In genomic region chr11:66113132-66113856, GRCh38 we compare ENCODE assay signal across 9 cellular contexts. TPM values are rescaled to one million over a fixed set of nuclear protein-coding genes. Genes with fewer than 3 reads are reported as not detected.
DNase-seq lines count a peak whose midpoint lies in the region; ATAC-seq and TF ChIP-seq lines count a peak whose summit lies in the region.
"Had no signal": no experiment of that assay in that cellular context is flagged by ENCODE, and none has a peak within 500 bp of the region (broad histone marks: within the 10 kb centered on the region; RNA-seq: fewer than 3 reads in every experiment).

No MANE protein-coding gene starts in this region.

- H3K36me3 ChIP-seq in breast epithelium (no peaks in the 10 kb centered on the region), upper lobe of left lung (no peaks in the 10 kb centered on the region)

- TF ChIP-seq POLR2A in breast epithelium (IDR thresholded peaks at IDR 0.05), result no peak
- no peak for TF ChIP-seq POLR2A in upper lobe of left lung (IDR thresholded peaks at IDR 0.05)

- TF ChIP-seq EP300 in upper lobe of left lung (IDR thresholded peaks at IDR 0.05), result no peak

- CTCF ChIA-PET in MCF 10A (lab: Yijun Ruan, JAX), result interaction anchor here (0.5 to 0.6 kb wide), 4 partner anchors 32 to 255 kb away, joined by 3 to 4 read pairs (median 3); no protein-coding TSS in a partner anchor

- H3K4me1 ChIP-seq in breast epithelium, result peaks cover 0 to 11% of the 10 kb centered on the region in 2 donors
- peaks cover 38 to 62% (median 50%) of the 10 kb centered on the region in 4 donors for H3K4me1 ChIP-seq in upper lobe of left lung

- peak overlapping the region in 1 of 2 donors; percentile 73 for H3K27ac ChIP-seq in breast epithelium
- H3K27ac ChIP-seq in upper lobe of left lung, result peak overlapping the region in 3 of 4 donors; percentile 25 to 56 (median 50)

- no peaks in the 10 kb centered on the region for H3K9me3 ChIP-seq in breast epithelium
- H3K9me3 ChIP-seq in upper lobe of left lung, result no peaks in the 10 kb centered on the region

- H3K4me1 Mint-ChIP-seq in MCF 10A (ENCODE audit: insufficient read depth, unreplicated experiment), result peaks cover 42% of the 10 kb centered on the region

- no peak overlapping the region for H3K4me3 Mint-ChIP-seq in MCF 10A (ENCODE audit: unreplicated experiment)
- H3K4me3 Mint-ChIP-seq: neural crest cell had no signal

- intact Hi-C loops in MCF 10A (cut with micrococcal nuclease), result no loop called here
- intact Hi-C loops in breast epithelium (cut with DNase I; ENCODE audit: low total_unique reads), result no loop called here
- intact Hi-C loops in cardiac septum (cut with DNase I), result no loop called here

- no peak overlapping the region for H3K4me3 ChIP-seq in breast epithelium
- H3K4me3 ChIP-seq in fibroblast of the aortic adventitia (ENCODE audit: low read depth, low read length), result no peak overlapping the region
- H3K4me3 ChIP-seq in upper lobe of left lung, result no peak overlapping the region

- TF ChIP-seq CTCF in MCF 10A (IDR thresholded peaks at IDR 0.05; ENCODE audit: unreplicated experiment) (no peak), breast epithelium (IDR thresholded peaks at IDR 0.05) (no peak), fibroblast of the aortic adventitia (IDR thresholded peaks at IDR 0.05; ENCODE audit: insufficient read depth, low read length) (no peak), upper lobe of left lung (IDR thresholded peaks at IDR 0.05) (no peak)

- POLR2A ChIA-PET in MCF 10A (lab: Yijun Ruan, JAX), result interaction anchor here (0.6 to 2.0 kb wide), 9 partner anchors 10 to 197 kb away, joined by 3 to 9 read pairs (median 5); partner anchors contain the start of gene PACS1

- 22 to 26% methylated on average over 4 of the region's 4 CpGs for WGBS in upper lobe of left lung, 2 donors

- H3K9me3 Mint-ChIP-seq in MCF 10A (ENCODE audit: unreplicated experiment), result no peaks in the 10 kb centered on the region
- H3K9me3 Mint-ChIP-seq: neural crest cell had no signal

- no peaks in the 10 kb centered on the region for H3K27me3 Mint-ChIP-seq in MCF 10A (ENCODE audit: insufficient read depth, unreplicated experiment)

- BruUV-seq in MCF 10A (replicated peaks; lab: Mats Ljungman, UMichigan), result no TSS peak

- H3K27ac Mint-ChIP-seq in MCF 10A (ENCODE audit: low read depth, unreplicated experiment), result peak overlapping the region; percentile 91

- no peaks in the 10 kb centered on the region for H3K27me3 ChIP-seq in breast epithelium
- no peaks in the 10 kb centered on the region for H3K27me3 ChIP-seq in upper lobe of left lung

- ATAC-seq in SK-N-SH treated with all-trans-retinoic acid at 6 μM for 48 hours, result peak; percentile 59
- no peak for ATAC-seq in upper lobe of left lung (ENCODE audit: low FRiP score in 2 of 2)
- no peak for ATAC-seq in HG03432 (IDR thresholded peaks at IDR 0.05; ENCODE audit: unreplicated experiment)

- H3K36me3 Mint-ChIP-seq in MCF 10A (ENCODE audit: insufficient read depth, unreplicated experiment), result no peaks in the 10 kb centered on the region

- DNase-seq in MCF 10A (ENCODE audit: unreplicated experiment) (peak; percentile 83), breast epithelium (ENCODE audit: low spot score in 2 of 2) (no peak), fibroblast of the aortic adventitia (ENCODE audit: low read depth) (peak; percentile 75), upper lobe of left lung (no peak), NCI-H2029 (lab: John Stamatoyannopoulos, UW) (no peak), cardiac septum (ENCODE audit: low spot score) (no peak)

TF ChIP-seq in SK-N-SH treated with all-trans-retinoic acid at 6 μM for 48 hours, 23 proteins besides CTCF, POLR2A, EP300 and RAD21:
- TF ChIP-seq ZC3H10 (CRISPR knock-in tag; IDR thresholded peaks at IDR 0.05) (0 out of 2 replicates have a peak, but pooled peaks have one; percentile 37), ISL1 (CRISPR knock-in tag; IDR thresholded peaks at IDR 0.05) (peak; percentile 75), BACH2 (CRISPR knock-in tag; IDR thresholded peaks at IDR 0.05; ENCODE audit: borderline replicate concordance) (no peak)

RNA-seq across cellular contexts. Expression of gene PACS1, which starts 43.2 kb away (rescaled TPM):
- total RNA-seq in MCF 10A (2022), result 32.2 and 33.5 TPM in 2 replicates
- 10 to 100 TPM; 37.9 to 40.6 (median 38.6) TPM for total RNA-seq in breast epithelium
- total RNA-seq in fibroblast of the aortic adventitia (ENCODE audit: low replicate concordance), result 18.6 and 31.5 TPM in 2 replicates
- 100 to 1,000 TPM in 1 of 6 donors, 10 to 100 TPM in 5; 39.8 to 123 (median 51.1) TPM for total RNA-seq in upper lobe of left lung
- total RNA-seq in cardiac septum, result 115 TPM

Comparison
In these comparisons a context has a peak if more than half of its experiments do, and no peak if none do; other contexts are left out.
1. DNase-seq: peak in MCF 10A (single experiment) and fibroblast of the aortic adventitia (single experiment); none in breast epithelium (0 of 2), upper lobe of left lung (0 of 2), NCI-H2029 (single experiment) and cardiac septum (single experiment).